In the genomic region with DNA sequence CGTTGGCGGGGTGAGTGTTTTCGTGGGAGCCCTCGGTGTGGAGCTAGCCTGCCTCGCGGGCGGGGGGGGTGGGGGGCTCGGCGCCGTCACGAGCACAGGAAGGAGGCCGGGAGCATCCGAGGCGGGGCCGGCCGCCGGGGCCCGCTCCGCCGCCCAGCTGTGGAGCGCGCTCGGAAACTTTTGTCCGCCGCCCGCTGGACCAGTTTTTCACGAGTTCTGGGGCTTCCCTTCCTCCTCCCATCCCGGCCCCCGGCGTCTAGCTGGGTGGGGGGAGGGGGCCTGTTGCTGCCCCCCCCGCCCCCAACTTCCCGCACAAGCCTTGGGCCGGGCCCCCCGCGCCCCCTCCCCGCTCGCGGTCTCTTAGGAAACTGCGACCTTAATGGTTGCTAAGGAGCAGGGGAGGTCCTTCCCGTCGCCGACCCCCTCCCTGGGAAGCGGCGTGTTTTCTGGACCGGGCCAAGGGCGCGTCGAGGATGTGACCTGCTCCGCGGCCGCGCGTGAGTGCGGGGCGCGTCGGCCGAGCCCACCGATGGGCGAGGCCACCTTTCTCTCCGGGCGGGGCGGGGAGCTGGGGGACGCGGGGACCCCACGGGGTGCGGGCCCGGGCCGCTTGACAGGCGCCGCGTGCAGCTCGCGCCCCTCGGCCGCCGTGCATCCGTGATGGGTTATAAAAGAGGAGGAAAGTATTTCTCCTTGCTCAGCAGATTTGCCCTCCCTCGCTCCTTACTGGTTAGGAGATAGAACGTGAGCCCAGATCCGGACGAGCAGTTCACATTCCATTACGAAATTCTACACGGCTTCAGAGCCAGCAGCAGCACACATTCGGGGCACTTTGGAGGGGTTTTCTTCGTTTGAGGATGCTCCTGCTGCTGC, we compare ENCODE assay signal across 8 cellular contexts. TPM values are rescaled to one million over a fixed set of nuclear protein-coding genes. Genes with fewer than 3 reads are reported as not detected.
DNase-seq lines count a peak whose midpoint lies in the region; ATAC-seq and TF ChIP-seq lines count a peak whose summit lies in the region.

No MANE protein-coding gene starts in this region.

- peak overlapping the region; percentile 87 for H3K4me3 ChIP-seq in SJSA1
- peak overlapping the region; percentile 71 to 99 (median 84) for H3K4me3 ChIP-seq in heart right ventricle
- peak overlapping the region; percentile 84 for H3K4me3 ChIP-seq in psoas muscle

- H3K4me1 ChIP-seq in SJSA1 (replicated peaks) (peaks cover 17% of the 10 kb centered on the region), heart right ventricle (peaks cover 0 to 61% (median 45%) of the 10 kb centered on the region in 9 donors), psoas muscle (peaks cover 28% of the 10 kb centered on the region)

- no peaks in the 10 kb centered on the region for H3K27me3 ChIP-seq in SJSA1 (replicated peaks)
- no peaks in the 10 kb centered on the region for H3K27me3 ChIP-seq in heart right ventricle
- no peaks in the 10 kb centered on the region for H3K27me3 ChIP-seq in psoas muscle (ENCODE audit: insufficient read depth in 3 of 3, low read length in 2 of 3)

- H3K9me3 ChIP-seq in SJSA1 (replicated peaks) (no peaks in the 10 kb centered on the region), heart right ventricle (no peaks in the 10 kb centered on the region), psoas muscle (no peaks in the 10 kb centered on the region)

- DNase-seq in COLO668 (lab: John Stamatoyannopoulos, UW; ENCODE audit: unreplicated experiment) (peak; percentile 51), SJSA1 (ENCODE audit: low read depth in 1 of 2, low spot score in 2 of 2) (peak; percentile 42 to 56), heart right ventricle (peak; percentile 55 to 64), psoas muscle (peak; percentile 51 to 67)

- ATAC-seq in HG03354 (IDR thresholded peaks at IDR 0.05; ENCODE audit: poor library complexity, severe bottlenecking, unreplicated experiment) (peak; percentile 12), heart right ventricle (peak; percentile 38 to 73 (median 56)), psoas muscle (peak; percentile 42 to 61 (median 52)), HG03565 (IDR thresholded peaks at IDR 0.05; ENCODE audit: unreplicated experiment) (no peak), HG03097 (IDR thresholded peaks at IDR 0.05; ENCODE audit: low FRiP score, unreplicated experiment) (no peak)

- peak overlapping the region; percentile 69 for H3K27ac ChIP-seq in SJSA1
- H3K27ac ChIP-seq in adipose tissue (ENCODE audit: low read depth, low read length) = peak overlapping the region; percentile 73
- peak overlapping the region; percentile 86 to 98 (median 95) for H3K27ac ChIP-seq in heart right ventricle
- H3K27ac ChIP-seq in psoas muscle = peak overlapping the region; percentile 86

- intact Hi-C loops in heart right ventricle (cut with DNase I) (loop anchor here in 7 of 10 donors (1.0 to 10.0 kb wide), 10 partner anchors 32 to 384 kb away; no protein-coding TSS in a partner anchor), psoas muscle (cut with DNase I) (loop anchor here (5.0 kb wide), 2 partner anchors 57 to 128 kb away; no protein-coding TSS in a partner anchor)

- H3K36me3 ChIP-seq in SJSA1 = peaks cover 12% of the 10 kb centered on the region
- no peaks in the 10 kb centered on the region for H3K36me3 ChIP-seq in heart right ventricle
- H3K36me3 ChIP-seq in psoas muscle (ENCODE audit: insufficient read depth in 1 of 2, low read depth in 1 of 2) = no peaks in the 10 kb centered on the region

- peak in 2 of 9 donors; percentile 20 to 21 for TF ChIP-seq CTCF in heart right ventricle (IDR thresholded peaks at IDR 0.05)
- no peak for TF ChIP-seq CTCF in psoas muscle (IDR thresholded peaks at IDR 0.05)

- WGBS in adipose tissue, 3 donors = 0 to 1% (median 0%) methylated on average over 62 to 86 of the region's 86 CpGs
- WGBS in heart right ventricle, 2 donors = 0 to 1% methylated on average over 68 to 86 of the region's 86 CpGs
- WGBS in psoas muscle, 3 donors = 0 to 1% (median 0%) methylated on average over 46 to 86 of the region's 86 CpGs

RNA-seq across cellular contexts. Expression of a gene that starts 1.4 kb away (rescaled TPM):
- total RNA-seq in SJSA1 (2014; rRNA removed; shearing (Covaris generic)) = 7.1 and 16.9 TPM in 2 replicates
- polyA plus RNA-seq in adipose tissue (10 to 100 TPM in 1 of 3 donors, 1 to 10 TPM in 2; 6.2 to 14.5 (median 9.6) TPM), heart right ventricle (10 to 100 TPM in 1 of 2 donors, 1 to 10 TPM in 1; 3.0 to 11.4 TPM), psoas muscle (10 to 100 TPM in 1 of 3 donors, 1 to 10 TPM in 2; 4.6 to 15.1 (median 8.9) TPM)
- total RNA-seq in heart right ventricle (10 to 100 TPM; 32.2 to 47.1 (median 36.8) TPM), psoas muscle (10 to 100 TPM; 32.7 to 49.4 (median 39.6) TPM)

Comparison
In these comparisons a context has a peak if more than half of its experiments do, and no peak if none do; other contexts are left out.
1. ATAC-seq: peak in HG03354 (single experiment), heart right ventricle (8 of 8) and psoas muscle (4 of 4); none in HG03565 (single experiment) and HG03097 (single experiment).
2. Peak in every context shown above with its lines, with median percentiles within 50 percentile points of each other: DNase-seq, H3K27ac ChIP-seq and H3K4me3 ChIP-seq.